ENCODE assay signal across 13 cellular contexts in genomic region chr9:136541179-136541578, GRCh38. TPM values are rescaled to one million over a fixed set of nuclear protein-coding genes. Genes with fewer than 3 reads are reported as not detected.
DNase-seq lines count a peak whose midpoint lies in the region; ATAC-seq and TF ChIP-seq lines count a peak whose summit lies in the region.
"Had no signal": no experiment of that assay in that cellular context is flagged by ENCODE, and none has a peak within 500 bp of the region (broad histone marks: within the 10 kb centered on the region; RNA-seq: fewer than 3 reads in every experiment).

No MANE protein-coding gene starts in this region.

- DNase-seq in activated CD4-positive, alpha-beta T cell treated with anti-CD3 and anti-CD28 coated beads, Interleukin-2, amount 10 ng/mL, durations not matched to agents 24 days and 14 days: no peak
- no peak for DNase-seq in activated CD4-positive, alpha-beta T cell treated with anti-CD3 and anti-CD28 coated beads, Interleukin-2, amount 50 U/mL, for 1 hour
- no peak for DNase-seq in activated CD8-positive, alpha-beta T cell treated with anti-CD3 and anti-CD28 coated beads for 36 hours
- no peak for DNase-seq in hypothalamus (lab: John Stamatoyannopoulos, UW)
- no peak for DNase-seq in aorta
- DNase-seq: ACHN, cerebellar nuclear complex, glutamatergic neuron, NCI-H345 had no signal

- peaks cover 3 to 36% of the 10 kb centered on the region in 2 donors for H3K36me3 ChIP-seq in esophagus (ENCODE audit: control insufficient read depth in 2 of 2, insufficient read depth in 2 of 2, low read length in 1 of 2)
- H3K36me3 ChIP-seq in aorta (ENCODE audit: control insufficient read depth in 1 of 2, insufficient read depth in 2 of 2, low read length in 1 of 2): no peaks in the 10 kb centered on the region

- CTCF ChIA-PET in activated CD8-positive, alpha-beta T cell treated with anti-CD3 and anti-CD28 coated beads for 36 hours (lab: Charles Lee): interaction anchor here (1.0 to 4.7 kb wide), 3 partner anchors 11 to 101 kb away, joined by 3 to 36 read pairs (median 10); no protein-coding TSS in a partner anchor

- H3K36me3 Mint-ChIP-seq in activated CD4-positive, alpha-beta T cell treated with anti-CD3 and anti-CD28 coated beads, Interleukin-2, amount 10 ng/mL, durations not matched to agents 24 days and 14 days (ENCODE audit: low read depth): peaks cover 44% of the 10 kb centered on the region
- H3K36me3 Mint-ChIP-seq in activated CD8-positive, alpha-beta T cell treated with anti-CD3 and anti-CD28 coated beads for 36 hours (ENCODE audit: low read depth): peaks cover 36% of the 10 kb centered on the region

- H3K4me1 ChIP-seq in esophagus (ENCODE audit: control insufficient read depth in 2 of 2, insufficient read depth in 2 of 2, low read length in 1 of 2) (peaks cover 11 to 34% of the 10 kb centered on the region in 2 donors), aorta (ENCODE audit: control insufficient read depth in 1 of 2, insufficient read depth in 2 of 2, low read length in 2 of 2) (no peaks in the 10 kb centered on the region)

- intact Hi-C loops in activated CD4-positive, alpha-beta T cell treated with anti-CD3 and anti-CD28 coated beads, Interleukin-2, amount 10 ng/mL, durations not matched to agents 24 days and 14 days (cut with micrococcal nuclease): loop anchor here (10.0 kb wide), 1 partner anchor 94 kb away; no protein-coding TSS in a partner anchor
- intact Hi-C loops in activated CD8-positive, alpha-beta T cell treated with anti-CD3 and anti-CD28 coated beads for 36 hours (cut with micrococcal nuclease): no loop called here
- intact Hi-C loops in aorta (cut with DNase I): loop anchor here in 1 of 2 donors (5.0 kb wide), 2 partner anchors 44 to 86 kb away; no protein-coding TSS in a partner anchor

- H3K4me3 ChIP-seq in esophagus (ENCODE audit: low read depth in 1 of 2, low read length in 2 of 2) (no peak overlapping the region), skin epidermis (no peak overlapping the region), aorta (ENCODE audit: low read length in 2 of 2) (no peak overlapping the region)
- H3K4me3 ChIP-seq: K562 had no signal

- no peaks in the 10 kb centered on the region for H3K27me3 Mint-ChIP-seq in activated CD4-positive, alpha-beta T cell treated with anti-CD3 and anti-CD28 coated beads, Interleukin-2, amount 10 ng/mL, durations not matched to agents 24 days and 14 days
- no peaks in the 10 kb centered on the region for H3K27me3 Mint-ChIP-seq in activated CD8-positive, alpha-beta T cell treated with anti-CD3 and anti-CD28 coated beads for 36 hours

- H3K27ac Mint-ChIP-seq in activated CD4-positive, alpha-beta T cell treated with anti-CD3 and anti-CD28 coated beads, Interleukin-2, amount 10 ng/mL, durations not matched to agents 24 days and 14 days: peak overlapping the region; percentile 100
- H3K27ac Mint-ChIP-seq in activated CD8-positive, alpha-beta T cell treated with anti-CD3 and anti-CD28 coated beads for 36 hours: peak overlapping the region; percentile 99

- H3K27ac ChIP-seq in esophagus (ENCODE audit: low read depth in 2 of 2, low read length in 1 of 2) (peak overlapping the region; percentile 86 to 88), skin epidermis (peak overlapping the region in 17 of 21 experiments; percentile 78 to 95 (median 88)), aorta (ENCODE audit: low read depth in 1 of 2, low read length in 2 of 2) (no peak overlapping the region)

- peaks cover 42% of the 10 kb centered on the region for H3K4me1 Mint-ChIP-seq in activated CD4-positive, alpha-beta T cell treated with anti-CD3 and anti-CD28 coated beads, Interleukin-2, amount 10 ng/mL, durations not matched to agents 24 days and 14 days
- peaks cover 61% of the 10 kb centered on the region for H3K4me1 Mint-ChIP-seq in activated CD8-positive, alpha-beta T cell treated with anti-CD3 and anti-CD28 coated beads for 36 hours (ENCODE audit: low read depth)

- no peaks in the 10 kb centered on the region for H3K9me3 Mint-ChIP-seq in activated CD4-positive, alpha-beta T cell treated with anti-CD3 and anti-CD28 coated beads, Interleukin-2, amount 10 ng/mL, durations not matched to agents 24 days and 14 days
- H3K9me3 Mint-ChIP-seq in activated CD8-positive, alpha-beta T cell treated with anti-CD3 and anti-CD28 coated beads for 36 hours: no peaks in the 10 kb centered on the region

- WGBS in esophagus, 2 donors: 65 to 69% methylated on average over 9 of the region's 9 CpGs
- 64 to 84% methylated on average over 9 of the region's 9 CpGs for WGBS in aorta, 2 donors

- ATAC-seq in activated CD8-positive, alpha-beta T cell treated with anti-CD3 and anti-CD28 coated beads for 36 hours: no peak
- ATAC-seq in HG03108 (IDR thresholded peaks at IDR 0.05; ENCODE audit: unreplicated experiment) (no peak), aorta (ENCODE audit: low FRiP score) (no peak)
- ATAC-seq: K562 had no signal

- H3K9me3 ChIP-seq in esophagus (ENCODE audit: control insufficient read depth in 2 of 2, insufficient read depth in 1 of 2, low read depth in 1 of 2, low read length in 1 of 2) (no peaks in the 10 kb centered on the region), aorta (ENCODE audit: control insufficient read depth, low read length) (no peaks in the 10 kb centered on the region)

- POLR2A ChIA-PET in activated CD8-positive, alpha-beta T cell treated with anti-CD3 and anti-CD28 coated beads for 36 hours (lab: Charles Lee): interaction anchor here (0.7 to 2.9 kb wide), 6 partner anchors 8 to 526 kb away, joined by 3 to 16 read pairs (median 3); no protein-coding TSS in a partner anchor

- H3K4me3 Mint-ChIP-seq in activated CD4-positive, alpha-beta T cell treated with anti-CD3 and anti-CD28 coated beads, Interleukin-2, amount 10 ng/mL, durations not matched to agents 24 days and 14 days: peak overlapping the region; percentile 81
- H3K4me3 Mint-ChIP-seq in activated CD8-positive, alpha-beta T cell treated with anti-CD3 and anti-CD28 coated beads for 36 hours: peak overlapping the region; percentile 72

- H3K27me3 ChIP-seq in esophagus (ENCODE audit: control insufficient read depth in 1 of 2, insufficient read depth in 2 of 2, low read length in 2 of 2) (no peaks in the 10 kb centered on the region), aorta (ENCODE audit: control insufficient read depth in 1 of 2, insufficient read depth in 2 of 2, low read length in 1 of 2) (no peaks in the 10 kb centered on the region)

- TF ChIP-seq CTCF in activated CD8-positive, alpha-beta T cell treated with anti-CD3 and anti-CD28 coated beads for 36 hours (IDR thresholded peaks at IDR 0.05): no peak

RNA-seq across cellular contexts. Expression of gene NOTCH1, which starts 4.7 kb away (rescaled TPM):
- 108 and 113 TPM in 2 replicates for total RNA-seq in activated CD4-positive, alpha-beta T cell treated with anti-CD3 and anti-CD28 coated beads, Interleukin-2, amount 10 ng/mL, durations not matched to agents 24 days and 14 days
- 10 to 100 TPM; 45.7 to 47.6 TPM for total RNA-seq in activated CD8-positive, alpha-beta T cell treated with anti-CD3 and anti-CD28 coated beads for 36 hours
- polyA plus RNA-seq in esophagus (10 to 100 TPM in 1 of 2 donors, 1 to 10 TPM in 1; 9.6 to 19.8 TPM), aorta (1 to 10 TPM; 3.1 to 8.5 TPM)
- total RNA-seq in aorta: 10 to 100 TPM; 47.4 to 81.6 TPM

RNA-seq across cellular contexts. Expression of gene SEC16A, which starts 58.3 kb away (rescaled TPM):
- 79.2 and 81.2 TPM in 2 replicates for total RNA-seq in activated CD4-positive, alpha-beta T cell treated with anti-CD3 and anti-CD28 coated beads, Interleukin-2, amount 10 ng/mL, durations not matched to agents 24 days and 14 days
- 10 to 100 TPM; 67.9 to 69.8 TPM for total RNA-seq in activated CD8-positive, alpha-beta T cell treated with anti-CD3 and anti-CD28 coated beads for 36 hours
- polyA plus RNA-seq in esophagus (10 to 100 TPM; 24.3 to 32.9 TPM), aorta (10 to 100 TPM; 11.1 to 61.0 TPM)
- 10 to 100 TPM; 57.1 to 59.1 TPM for total RNA-seq in aorta

Comparison
In these comparisons a context has a peak if more than half of its experiments do, and no peak if none do; other contexts are left out.
1. H3K27ac ChIP-seq: peak in esophagus (2 of 2) and skin epidermis (17 of 21); none in aorta (0 of 2).